In the genomic region with DNA sequence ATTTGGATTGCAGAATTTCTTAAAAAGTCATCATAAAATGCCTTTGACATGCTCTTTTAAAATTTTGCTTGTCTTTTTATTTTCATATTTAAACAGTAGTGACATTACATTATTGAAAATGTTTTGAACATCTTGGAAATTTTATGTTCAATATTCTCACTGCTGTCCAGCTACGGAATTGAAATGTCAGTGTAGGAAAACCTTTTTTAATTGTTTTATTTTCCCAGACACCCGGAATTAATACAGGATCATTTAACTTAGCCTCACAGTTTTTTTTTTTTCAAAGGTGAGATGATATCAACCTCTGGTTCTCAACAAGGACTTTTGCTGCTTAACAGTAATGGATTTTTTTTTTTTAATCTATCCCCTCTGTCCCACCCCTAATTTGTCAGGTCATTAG, we compare ENCODE assay signal across 2 cellular contexts.
TF ChIP-seq lines count a peak whose summit lies in the region.

No MANE protein-coding gene starts in this region.

TF ChIP-seq in HepG2, 621 proteins besides CTCF, POLR2A, EP300 and RAD21:
- TF ChIP-seq, protein P1, sequence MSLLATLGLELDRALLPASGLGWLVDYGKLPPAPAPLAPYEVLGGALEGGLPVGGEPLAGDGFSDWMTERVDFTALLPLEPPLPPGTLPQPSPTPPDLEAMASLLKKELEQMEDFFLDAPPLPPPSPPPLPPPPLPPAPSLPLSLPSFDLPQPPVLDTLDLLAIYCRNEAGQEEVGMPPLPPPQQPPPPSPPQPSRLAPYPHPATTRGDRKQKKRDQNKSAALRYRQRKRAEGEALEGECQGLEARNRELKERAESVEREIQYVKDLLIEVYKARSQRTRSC (CRISPR knock-in tag; IDR thresholded peaks at IDR 0.05; ENCODE audit: low read depth): no peak
- TF ChIP-seq ELF3 (CRISPR knock-in tag; IDR thresholded peaks at IDR 0.05) (no peak), USF2 (IDR thresholded peaks at IDR 0.05; ENCODE audit: low read depth, low read length) (no peak), USF2 (CRISPR knock-in tag; IDR thresholded peaks at IDR 0.05; ENCODE audit: borderline replicate concordance) (no peak), ZSCAN29 (CRISPR knock-in tag; conservative IDR thresholded peaks at IDR 0.05) (no peak), ZNF337 (CRISPR knock-in tag; IDR thresholded peaks at IDR 0.05; ENCODE audit: borderline replicate concordance, low read depth) (no peak), HOXD1 (CRISPR knock-in tag; IDR thresholded peaks at IDR 0.05) (no peak), BRCA1 (CRISPR knock-in tag; IDR thresholded peaks at IDR 0.05) (no peak), ZNF317 (CRISPR knock-in tag; IDR thresholded peaks at IDR 0.05) (no peak)
- TF ChIP-seq, protein P2, sequence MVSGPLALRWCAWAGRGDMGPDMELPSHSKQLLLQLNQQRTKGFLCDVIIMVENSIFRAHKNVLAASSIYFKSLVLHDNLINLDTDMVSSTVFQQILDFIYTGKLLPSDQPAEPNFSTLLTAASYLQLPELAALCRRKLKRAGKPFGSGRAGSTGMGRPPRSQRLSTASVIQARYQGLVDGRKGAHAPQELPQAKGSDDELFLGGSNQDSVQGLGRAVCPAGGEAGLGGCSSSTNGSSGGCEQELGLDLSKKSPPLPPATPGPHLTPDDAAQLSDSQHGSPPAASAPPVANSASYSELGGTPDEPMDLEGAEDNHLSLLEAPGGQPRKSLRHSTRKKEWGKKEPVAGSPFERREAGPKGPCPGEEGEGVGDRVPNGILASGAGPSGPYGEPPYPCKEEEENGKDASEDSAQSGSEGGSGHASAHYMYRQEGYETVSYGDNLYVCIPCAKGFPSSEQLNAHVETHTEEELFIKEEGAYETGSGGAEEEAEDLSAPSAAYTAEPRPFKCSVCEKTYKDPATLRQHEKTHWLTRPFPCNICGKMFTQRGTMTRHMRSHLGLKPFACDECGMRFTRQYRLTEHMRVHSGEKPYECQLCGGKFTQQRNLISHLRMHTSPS (CRISPR knock-in tag; IDR thresholded peaks at IDR 0.05; ENCODE audit: low read depth): no peak

TF ChIP-seq in HEK293T, 16 proteins besides CTCF, POLR2A, EP300 and RAD21:
- TF ChIP-seq L3MBTL2 (conservative IDR thresholded peaks at IDR 0.05) (no peak), CTBP1 (IDR thresholded peaks at IDR 0.05; ENCODE audit: borderline replicate concordance) (no peak), FOXM1 (IDR thresholded peaks at IDR 0.05; ENCODE audit: borderline replicate concordance) (no peak), FOXK2 (IDR thresholded peaks at IDR 0.05) (no peak), SP1 (IDR thresholded peaks at IDR 0.05) (no peak), NFRKB (IDR thresholded peaks at IDR 0.05) (no peak), FOXA1 (IDR thresholded peaks at IDR 0.05) (no peak), TARDBP (IDR thresholded peaks at IDR 0.05) (no peak), LEF1 (IDR thresholded peaks at IDR 0.05; ENCODE audit: borderline replicate concordance) (no peak), ZNF384 (IDR thresholded peaks at IDR 0.05) (no peak), HDGF (IDR thresholded peaks at IDR 0.05; ENCODE audit: borderline replicate concordance) (no peak), BHLHE40 (IDR thresholded peaks at IDR 0.05; ENCODE audit: borderline replicate concordance) (no peak), SUZ12 (IDR thresholded peaks at IDR 0.05) (no peak)
- TF ChIP-seq, protein P3, sequence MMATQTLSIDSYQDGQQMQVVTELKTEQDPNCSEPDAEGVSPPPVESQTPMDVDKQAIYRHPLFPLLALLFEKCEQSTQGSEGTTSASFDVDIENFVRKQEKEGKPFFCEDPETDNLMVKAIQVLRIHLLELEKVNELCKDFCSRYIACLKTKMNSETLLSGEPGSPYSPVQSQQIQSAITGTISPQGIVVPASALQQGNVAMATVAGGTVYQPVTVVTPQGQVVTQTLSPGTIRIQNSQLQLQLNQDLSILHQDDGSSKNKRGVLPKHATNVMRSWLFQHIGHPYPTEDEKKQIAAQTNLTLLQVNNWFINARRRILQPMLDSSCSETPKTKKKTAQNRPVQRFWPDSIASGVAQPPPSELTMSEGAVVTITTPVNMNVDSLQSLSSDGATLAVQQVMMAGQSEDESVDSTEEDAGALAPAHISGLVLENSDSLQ (IDR thresholded peaks at IDR 0.05): no peak
